In genomic region chr15:52787123-52787503, GRCh38 we compare ENCODE assay signal across 14 cellular contexts. TPM values are rescaled to one million over a fixed set of nuclear protein-coding genes. Genes with fewer than 3 reads are reported as not detected.
A peak's percentile ranks its signal among the peaks of the same experiment; 100 is the strongest.
DNase-seq lines count a peak whose midpoint lies in the region; ATAC-seq and TF ChIP-seq lines count a peak whose summit lies in the region.
"Had no signal": no experiment of that assay in that cellular context is flagged by ENCODE, and none has a peak within 500 bp of the region (broad histone marks: within the 10 kb centered on the region; RNA-seq: fewer than 3 reads in every experiment).

No MANE protein-coding gene starts in this region.

- no peak for TF ChIP-seq CTCF in activated CD8-positive, alpha-beta T cell treated with anti-CD3 and anti-CD28 coated beads for 36 hours (IDR thresholded peaks at IDR 0.05)
- TF ChIP-seq CTCF in progenitor cell of endocrine pancreas (IDR thresholded peaks at IDR 0.05; ENCODE audit: unreplicated experiment) = no peak

- peaks cover 83% of the 10 kb centered on the region for H3K27me3 Mint-ChIP-seq in activated CD8-positive, alpha-beta T cell treated with anti-CD3 and anti-CD28 coated beads, Interleukin-2, amount 10 ng/mL, durations not matched to agents 7 days and 5 days (ENCODE audit: low read depth)
- H3K27me3 Mint-ChIP-seq in activated CD8-positive, alpha-beta T cell treated with anti-CD3 and anti-CD28 coated beads for 36 hours = peaks cover 77% of the 10 kb centered on the region
- H3K27me3 Mint-ChIP-seq in progenitor cell of endocrine pancreas = no peaks in the 10 kb centered on the region

- CTCF ChIA-PET in activated CD8-positive, alpha-beta T cell treated with anti-CD3 and anti-CD28 coated beads, Interleukin-2, amount 10 ng/mL, durations not matched to agents 7 days and 5 days (lab: Charles Lee) = no interaction called here
- CTCF ChIA-PET in activated CD8-positive, alpha-beta T cell treated with anti-CD3 and anti-CD28 coated beads for 36 hours (lab: Charles Lee) = interaction anchor here (0.8 to 1.3 kb wide), 3 partner anchors 9 to 137 kb away, joined by 3 to 4 read pairs (median 3); no protein-coding TSS in a partner anchor

- DNase-seq in activated CD8-positive, alpha-beta T cell treated with anti-CD3 and anti-CD28 coated beads, Interleukin-2, amount 10 ng/mL, durations not matched to agents 7 days and 5 days = no peak
- no peak for DNase-seq in activated CD8-positive, alpha-beta T cell treated with anti-CD3 and anti-CD28 coated beads for 36 hours
- DNase-seq in NCI-H526 treated with DMSO at 0.1 percent for 48 hours (lab: John Stamatoyannopoulos, UW) (peak; percentile 13), islet precursor cell (peak; percentile 73), progenitor cell of endocrine pancreas (ENCODE audit: low spot score, unreplicated experiment) (no peak), sciatic nerve (ENCODE audit: low spot score) (no peak), mesenteric fat pad (ENCODE audit: low spot score) (no peak), cerebellum (ENCODE audit: low spot score) (no peak)
- DNase-seq: amygdala; NCI-H187 treated with DMSO at 0.1 percent for 48 hours; NCI-H774; stimulated activated CD4-positive, alpha-beta T cell treated with anti-CD3 and anti-CD28 coated beads, Interleukin-1b, Interleukin-23, amount 100 ng/mL, for 48 hours; testis had no signal

- H3K4me3 Mint-ChIP-seq in activated CD8-positive, alpha-beta T cell treated with anti-CD3 and anti-CD28 coated beads, Interleukin-2, amount 10 ng/mL, durations not matched to agents 7 days and 5 days = peak overlapping the region; percentile 22
- H3K4me3 Mint-ChIP-seq in activated CD8-positive, alpha-beta T cell treated with anti-CD3 and anti-CD28 coated beads for 36 hours = no peak overlapping the region
- peak overlapping the region; percentile 96 for H3K4me3 Mint-ChIP-seq in progenitor cell of endocrine pancreas (ENCODE audit: low read depth)

- intact Hi-C loops in activated CD8-positive, alpha-beta T cell treated with anti-CD3 and anti-CD28 coated beads for 36 hours (cut with micrococcal nuclease) = no loop called here
- intact Hi-C loops in sciatic nerve (cut with DNase I) = no loop called here

- H3K36me3 Mint-ChIP-seq in activated CD8-positive, alpha-beta T cell treated with anti-CD3 and anti-CD28 coated beads, Interleukin-2, amount 10 ng/mL, durations not matched to agents 7 days and 5 days (ENCODE audit: low read depth) = no peaks in the 10 kb centered on the region
- H3K36me3 Mint-ChIP-seq in activated CD8-positive, alpha-beta T cell treated with anti-CD3 and anti-CD28 coated beads for 36 hours (ENCODE audit: low read depth) = no peaks in the 10 kb centered on the region
- peaks cover 56% of the 10 kb centered on the region for H3K36me3 Mint-ChIP-seq in progenitor cell of endocrine pancreas (ENCODE audit: insufficient read depth)

- peaks cover 11% of the 10 kb centered on the region for H3K4me1 Mint-ChIP-seq in activated CD8-positive, alpha-beta T cell treated with anti-CD3 and anti-CD28 coated beads, Interleukin-2, amount 10 ng/mL, durations not matched to agents 7 days and 5 days (ENCODE audit: low read depth)
- peaks cover 25% of the 10 kb centered on the region for H3K4me1 Mint-ChIP-seq in activated CD8-positive, alpha-beta T cell treated with anti-CD3 and anti-CD28 coated beads for 36 hours (ENCODE audit: low read depth)
- H3K4me1 Mint-ChIP-seq in progenitor cell of endocrine pancreas (ENCODE audit: low read depth) = peaks cover 18% of the 10 kb centered on the region

- H3K27ac Mint-ChIP-seq in activated CD8-positive, alpha-beta T cell treated with anti-CD3 and anti-CD28 coated beads, Interleukin-2, amount 10 ng/mL, durations not matched to agents 7 days and 5 days = no peak overlapping the region
- no peak overlapping the region for H3K27ac Mint-ChIP-seq in activated CD8-positive, alpha-beta T cell treated with anti-CD3 and anti-CD28 coated beads for 36 hours
- H3K27ac Mint-ChIP-seq in progenitor cell of endocrine pancreas = peak overlapping the region; percentile 98

- H3K9me3 Mint-ChIP-seq in activated CD8-positive, alpha-beta T cell treated with anti-CD3 and anti-CD28 coated beads, Interleukin-2, amount 10 ng/mL, durations not matched to agents 7 days and 5 days (ENCODE audit: insufficient read depth) = no peaks in the 10 kb centered on the region
- H3K9me3 Mint-ChIP-seq in activated CD8-positive, alpha-beta T cell treated with anti-CD3 and anti-CD28 coated beads for 36 hours = no peaks in the 10 kb centered on the region
- no peaks in the 10 kb centered on the region for H3K9me3 Mint-ChIP-seq in progenitor cell of endocrine pancreas (ENCODE audit: low read depth)

- no peak for ATAC-seq in activated CD8-positive, alpha-beta T cell treated with anti-CD3 and anti-CD28 coated beads, Interleukin-2, amount 10 ng/mL, durations not matched to agents 7 days and 5 days
- ATAC-seq in activated CD8-positive, alpha-beta T cell treated with anti-CD3 and anti-CD28 coated beads for 36 hours = no peak
- ATAC-seq in sciatic nerve = no peak

- POLR2A ChIA-PET in activated CD8-positive, alpha-beta T cell treated with anti-CD3 and anti-CD28 coated beads, Interleukin-2, amount 10 ng/mL, durations not matched to agents 7 days and 5 days (lab: Charles Lee) = no interaction called here
- POLR2A ChIA-PET in activated CD8-positive, alpha-beta T cell treated with anti-CD3 and anti-CD28 coated beads for 36 hours (lab: Charles Lee) = no interaction called here

RNA-seq across cellular contexts. Expression of gene ONECUT1, which starts 3.0 kb away (rescaled TPM):
- total RNA-seq in activated CD8-positive, alpha-beta T cell treated with anti-CD3 and anti-CD28 coated beads, Interleukin-2, amount 10 ng/mL, durations not matched to agents 7 days and 5 days = not detected
- total RNA-seq in activated CD8-positive, alpha-beta T cell treated with anti-CD3 and anti-CD28 coated beads for 36 hours = not detected
- 304 and 341 TPM in 2 replicates for total RNA-seq in progenitor cell of endocrine pancreas
- not detected for total RNA-seq in sciatic nerve
- not detected for total RNA-seq in mesenteric fat pad
- 1.5 TPM for total RNA-seq in cerebellum
- total RNA-seq: T-helper 1 cell treated with Interleukin-12 subunit alpha and Interleukin-12 subunit beta and Interleukin-4 antibody, amounts not matched to agents 30 ng/mL and 1 ng/mL, for 36 hours had no signal

Comparison
In these comparisons a context has a peak if more than half of its experiments do, and no peak if none do; other contexts are left out.
1. DNase-seq: peak in NCI-H526 treated with DMSO at 0.1 percent for 48 hours (single experiment) and islet precursor cell (single experiment); none in activated CD8-positive, alpha-beta T cell treated with anti-CD3 and anti-CD28 coated beads, Interleukin-2, amount 10 ng/mL, durations not matched to agents 7 days and 5 days (single experiment), activated CD8-positive, alpha-beta T cell treated with anti-CD3 and anti-CD28 coated beads for 36 hours (single experiment), progenitor cell of endocrine pancreas (single experiment), sciatic nerve (single experiment), mesenteric fat pad (single experiment) and cerebellum (single experiment).
2. RNA of gene ONECUT1, which starts 3.0 kb away (total RNA-seq): 304 to 341 TPM in progenitor cell of endocrine pancreas; 1.5 TPM in cerebellum (single experiment), not detected in sciatic nerve (single experiment), not detected in activated CD8-positive, alpha-beta T cell treated with anti-CD3 and anti-CD28 coated beads, Interleukin-2, amount 10 ng/mL, durations not matched to agents 7 days and 5 days, not detected in activated CD8-positive, alpha-beta T cell treated with anti-CD3 and anti-CD28 coated beads for 36 hours and not detected in mesenteric fat pad (single experiment); every median in the first group is over 100 times any median in the second.